In genomic region chr3:13894812-13895154, GRCh38 we compare ENCODE assay signal across 7 cellular contexts. TPM values are rescaled to one million over a fixed set of nuclear protein-coding genes. Genes with fewer than 3 reads are reported as not detected.
DNase-seq lines count a peak whose midpoint lies in the region; ATAC-seq, FAIRE-seq and TF ChIP-seq lines count a peak whose summit lies in the region.

No MANE protein-coding gene starts in this region.

- peaks cover 0 to 11% of the 10 kb centered on the region in 2 donors for H3K9me3 ChIP-seq in kidney (ENCODE audit: control insufficient read depth in 1 of 2, low read length in 2 of 2)

- H3K4me3 Mint-ChIP-seq in activated naive CD8-positive, alpha-beta T cell treated with anti-CD3 and anti-CD28 coated beads for 36 hours, result peak overlapping the region; percentile 81
- H3K4me3 Mint-ChIP-seq in stimulated activated naive CD8-positive, alpha-beta T cell treated with anti-CD3 and anti-CD28 coated beads, Interleukin-15, amount 100 ng/mL, for 72 hours, result peak overlapping the region; percentile 91 to 92

- peak overlapping the region in 1 of 2 donors; percentile 49 for H3K9ac ChIP-seq in kidney (ENCODE audit: low read length in 2 of 2)

- peaks cover 26% of the 10 kb centered on the region for H3K9me3 Mint-ChIP-seq in activated naive CD8-positive, alpha-beta T cell treated with anti-CD3 and anti-CD28 coated beads for 36 hours
- H3K9me3 Mint-ChIP-seq in stimulated activated naive CD8-positive, alpha-beta T cell treated with anti-CD3 and anti-CD28 coated beads, Interleukin-15, amount 100 ng/mL, for 72 hours, result peaks cover 9 to 37% of the 10 kb centered on the region in 2 donors

- peak overlapping the region; percentile 30 to 79 for H3K4me3 ChIP-seq in kidney (ENCODE audit: low read length in 2 of 2)

- intact Hi-C loops in kidney (cut with DNase I), result no loop called here

- TF ChIP-seq CTCF in kidney (IDR thresholded peaks at IDR 0.05; ENCODE audit: borderline replicate concordance, extremely low read depth, insufficient read depth), result no peak

- peaks cover 14% of the 10 kb centered on the region for H3K36me3 Mint-ChIP-seq in activated naive CD8-positive, alpha-beta T cell treated with anti-CD3 and anti-CD28 coated beads for 36 hours

- FAIRE-seq in kidney (lab: Jason Lieb, UNC), result no peak

- ATAC-seq in HG02970 (IDR thresholded peaks at IDR 0.05; ENCODE audit: low FRiP score, unreplicated experiment), result peak; percentile 5
- ATAC-seq in stimulated activated naive CD8-positive, alpha-beta T cell treated with anti-CD3 and anti-CD28 coated beads, Interleukin-15, amount 100 ng/mL, for 72 hours, result no peak

- peaks cover 5 to 9% of the 10 kb centered on the region in 2 donors for H3K4me1 ChIP-seq in kidney (ENCODE audit: control insufficient read depth in 1 of 2, insufficient read depth in 1 of 2, low read depth in 1 of 2, low read length in 2 of 2)

- H3K27me3 Mint-ChIP-seq in activated naive CD8-positive, alpha-beta T cell treated with anti-CD3 and anti-CD28 coated beads for 36 hours, result no peaks in the 10 kb centered on the region
- H3K27me3 Mint-ChIP-seq in stimulated activated naive CD8-positive, alpha-beta T cell treated with anti-CD3 and anti-CD28 coated beads, Interleukin-15, amount 100 ng/mL, for 72 hours, result no peaks in the 10 kb centered on the region

- no peak for DNase-seq in activated naive CD8-positive, alpha-beta T cell treated with anti-CD3 and anti-CD28 coated beads for 36 hours
- DNase-seq in kidney (peak; percentile 74), SIG-M5 (lab: John Stamatoyannopoulos, UW) (no peak), putamen (ENCODE audit: low spot score) (no peak), LoVo (ENCODE audit: low spot score) (no peak)
- no peak for DNase-seq in stimulated activated naive CD8-positive, alpha-beta T cell treated with anti-CD3 and anti-CD28 coated beads, Interleukin-15, amount 100 ng/mL, for 72 hours

- no peak overlapping the region for H3K27ac ChIP-seq in kidney (ENCODE audit: low read depth in 2 of 2, low read length in 2 of 2)

- no peak overlapping the region for H3K27ac Mint-ChIP-seq in activated naive CD8-positive, alpha-beta T cell treated with anti-CD3 and anti-CD28 coated beads for 36 hours
- no peak overlapping the region for H3K27ac Mint-ChIP-seq in stimulated activated naive CD8-positive, alpha-beta T cell treated with anti-CD3 and anti-CD28 coated beads, Interleukin-15, amount 100 ng/mL, for 72 hours

- H3K36me3 ChIP-seq in kidney (ENCODE audit: control insufficient read depth in 1 of 2, insufficient read depth in 2 of 2, low read length in 2 of 2), result no peaks in the 10 kb centered on the region

- peaks cover 22% of the 10 kb centered on the region for H3K4me1 Mint-ChIP-seq in activated naive CD8-positive, alpha-beta T cell treated with anti-CD3 and anti-CD28 coated beads for 36 hours
- peaks cover 43% of the 10 kb centered on the region for H3K4me1 Mint-ChIP-seq in stimulated activated naive CD8-positive, alpha-beta T cell treated with anti-CD3 and anti-CD28 coated beads, Interleukin-15, amount 100 ng/mL, for 72 hours

RNA-seq across cellular contexts. Expression of gene WNT7A, which starts 14.9 kb away (rescaled TPM):
- total RNA-seq in activated naive CD8-positive, alpha-beta T cell treated with anti-CD3 and anti-CD28 coated beads for 36 hours, result under 1 TPM in 1 of 2 experiments, not detected in 1; 0.20 TPM
- 3.3 TPM for total RNA-seq in kidney
- 0.13 TPM for polyA plus RNA-seq in kidney (ENCODE audit: insufficient read depth, low read depth, low replicate concordance)
